19 cellular contexts compared by ENCODE assay signal in the genomic region with DNA sequence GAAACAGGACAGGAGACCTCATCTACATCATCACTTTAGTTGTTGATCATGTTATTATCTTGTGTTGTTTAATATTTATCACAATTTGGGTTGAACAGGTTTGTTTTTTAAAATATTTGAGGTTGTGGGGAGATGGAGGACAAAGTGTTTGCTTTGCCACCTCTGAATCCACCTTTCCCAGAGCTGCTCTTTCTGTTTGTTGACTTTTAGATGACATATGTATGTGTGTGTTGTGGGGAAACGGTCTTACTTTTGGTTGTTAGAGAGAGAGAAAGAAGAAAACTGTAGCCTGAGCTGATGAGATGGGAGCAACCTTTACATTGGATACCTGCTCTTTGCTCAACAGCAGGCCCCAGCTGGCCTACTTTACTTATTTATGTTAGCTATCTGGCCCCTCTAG. TPM values are rescaled to one million over a fixed set of nuclear protein-coding genes. Genes with fewer than 3 reads are reported as not detected.
DNase-seq lines count a peak whose midpoint lies in the region; ATAC-seq and TF ChIP-seq lines count a peak whose summit lies in the region.
"Had no signal": no experiment of that assay in that cellular context is flagged by ENCODE, and none has a peak within 500 bp of the region (broad histone marks: within the 10 kb centered on the region; RNA-seq: fewer than 3 reads in every experiment).

No MANE protein-coding gene starts in this region.

- H4K5ac ChIP-seq in mesendoderm (ENCODE audit: low read length) = no peak overlapping the region

- H3K56ac ChIP-seq in mesendoderm (ENCODE audit: low read length) = no peak overlapping the region

- H3K27me3 Mint-ChIP-seq in Calu3 (ENCODE audit: unreplicated experiment) (no peaks in the 10 kb centered on the region), GM23338 (ENCODE audit: insufficient read depth, low read depth, poor library complexity) (peaks cover 5% of the 10 kb centered on the region), osteocyte (ENCODE audit: unreplicated experiment) (no peaks in the 10 kb centered on the region)

- H3K4me3 Mint-ChIP-seq in Calu3 (ENCODE audit: low read depth, unreplicated experiment) (no peak overlapping the region), GM23338 (no peak overlapping the region), osteocyte (ENCODE audit: unreplicated experiment) (no peak overlapping the region)
- H3K4me3 Mint-ChIP-seq: CD4-positive, CD25-positive, alpha-beta regulatory T cell had no signal

- H3K9me3 Mint-ChIP-seq in Calu3 (ENCODE audit: low read depth, unreplicated experiment) (no peaks in the 10 kb centered on the region), GM23338 (peaks cover 5% of the 10 kb centered on the region; the same call in 1 of the 3 replicates), osteocyte (ENCODE audit: unreplicated experiment) (no peaks in the 10 kb centered on the region)

- peaks cover 50% of the 10 kb centered on the region for H3K4me1 Mint-ChIP-seq in Calu3 (ENCODE audit: low read depth, unreplicated experiment)
- peaks cover 10% of the 10 kb centered on the region for H3K4me1 Mint-ChIP-seq in GM23338
- H3K4me1 Mint-ChIP-seq in osteocyte (ENCODE audit: unreplicated experiment) = peaks cover 20% of the 10 kb centered on the region
- H3K4me1 Mint-ChIP-seq: CD4-positive, CD25-positive, alpha-beta regulatory T cell had no signal

- H2BK120ac ChIP-seq in mesendoderm (ENCODE audit: low read depth, low read length) = no peak overlapping the region

- H3K4ac ChIP-seq in mesendoderm (ENCODE audit: low read depth, low read length) = no peak overlapping the region

- H3K9ac ChIP-seq in mesendoderm (ENCODE audit: low read length) = no peak overlapping the region
- H3K9ac ChIP-seq: KMS-11 had no signal

- ATAC-seq in GM23338 = no peak

- intact Hi-C loops in Calu3 (cut with micrococcal nuclease; ENCODE audit: unreplicated experiment) = loop anchor here (2.0 to 10.0 kb wide), 3 partner anchors 88 to 300 kb away; a partner anchor contains a TSS

- H3K4me3 ChIP-seq in GM23338 (no peak overlapping the region), choroid plexus epithelial cell (ENCODE audit: low read depth, low read length) (no peak overlapping the region), mesendoderm (ENCODE audit: low read length) (no peak overlapping the region)
- H3K4me3 ChIP-seq: SK-N-MC had no signal

- peaks cover 10% of the 10 kb centered on the region; the same call in 1 of the 2 replicates for H3K9me2 ChIP-seq in GM23338 (ENCODE audit: insufficient read depth)

- no peaks in the 10 kb centered on the region for H4K20me1 ChIP-seq in GM23338 (replicated peaks; ENCODE audit: insufficient read depth)

- no CpG with 5 or more reads among the region's 1 CpG for WGBS in mesendoderm (ENCODE audit: extremely low coverage, insufficient coverage, low lambda C conversion rate)

- H3K36me3 Mint-ChIP-seq in Calu3 (ENCODE audit: insufficient read depth, unreplicated experiment) = peaks cover 14% of the 10 kb centered on the region
- peaks cover 8% of the 10 kb centered on the region; the same call in 2 of the 3 replicates for H3K36me3 Mint-ChIP-seq in GM23338 (ENCODE audit: low read depth)
- no peaks in the 10 kb centered on the region for H3K36me3 Mint-ChIP-seq in osteocyte (ENCODE audit: unreplicated experiment)
- H3K36me3 Mint-ChIP-seq: CD4-positive, CD25-positive, alpha-beta regulatory T cell had no signal

- TF ChIP-seq CTCF in Calu3 (IDR thresholded peaks at IDR 0.05; ENCODE audit: unreplicated experiment) = no peak
- no peak for TF ChIP-seq CTCF in GM23338 (conservative IDR thresholded peaks at IDR 0.05; ENCODE audit: low read depth in 2 of 2)
- TF ChIP-seq CTCF in choroid plexus epithelial cell (conservative IDR thresholded peaks at IDR 0.05; ENCODE audit: low read depth, low read length) = no peak
- no peak for TF ChIP-seq CTCF in osteocyte (IDR thresholded peaks at IDR 0.05)

- H3K27ac ChIP-seq in GM23338 (ENCODE audit: low read depth) (no peak overlapping the region), mesendoderm (ENCODE audit: low read depth, low read length) (no peak overlapping the region)
- H3K27ac ChIP-seq: KMS-11, SK-N-MC had no signal

- H3K18ac ChIP-seq in mesendoderm (ENCODE audit: low read length) = no peak overlapping the region

- H2AFZ ChIP-seq in GM23338 = peak overlapping the region; percentile 9; the same call in 1 of the 2 replicates

- no peak overlapping the region for H4K8ac ChIP-seq in mesendoderm (ENCODE audit: low read depth, low read length)

- H3K4me2 ChIP-seq in GM23338 (no peak overlapping the region), mesendoderm (ENCODE audit: low read length) (no peak overlapping the region)
- H3K4me2 ChIP-seq: KMS-11 had no signal

- CTCF ChIA-PET in Calu3 (lab: Charles Lee) = interaction anchor here (0.5 to 2.4 kb wide), 2 partner anchors 88 to 202 kb away, joined by 4 to 10 read pairs; no protein-coding TSS in a partner anchor

- no peaks in the 10 kb centered on the region; the same call in 1 of the 2 replicates for H3K4me1 ChIP-seq in GM23338 (ENCODE audit: insufficient read depth)
- no peaks in the 10 kb centered on the region for H3K4me1 ChIP-seq in mesendoderm (ENCODE audit: control insufficient read depth, low read depth, low read length)

- H3F3A ChIP-seq in GM23338 (replicated peaks; ENCODE audit: low read depth) = no peaks in the 10 kb centered on the region; the same call in 1 of the 2 replicates

- DNase-seq in Calu3 (no peak), GM23338 (ENCODE audit: low spot score) (no peak), choroid plexus epithelial cell (ENCODE audit: low read depth) (peak; percentile 18), osteocyte (ENCODE audit: extremely low spot score, unreplicated experiment) (no peak), NCI-H187 (lab: John Stamatoyannopoulos, UW) (no peak), mesendoderm (no peak)
- DNase-seq in activated naive CD4-positive, alpha-beta T cell (lab: John Stamatoyannopoulos, UW) = no peak
- DNase-seq: CD4-positive, CD25-positive, alpha-beta regulatory T cell; GOT3; NCI-H1092 treated with DMSO at 0.1 percent for 48 hours; NCI-H1436 treated with DMSO at 0.1 percent for 48 hours; NCI-H2029; NCI-H2171; NCI-H345; NCI-H524 treated with DMSO at 0.1 percent for 48 hours; OCI-M1; SHP77 had no signal

- no peak overlapping the region for H2BK15ac ChIP-seq in mesendoderm (replicated peaks; ENCODE audit: low read depth)

- no peak overlapping the region for H2AK5ac ChIP-seq in mesendoderm (ENCODE audit: low read length)

- H3K36me3 ChIP-seq in GM23338 (ENCODE audit: insufficient read depth) (no peaks in the 10 kb centered on the region), mesendoderm (ENCODE audit: control insufficient read depth, insufficient read depth, low read length) (no peaks in the 10 kb centered on the region)

- H3K79me1 ChIP-seq in mesendoderm (ENCODE audit: low read length) = no peaks in the 10 kb centered on the region

- no peaks in the 10 kb centered on the region for H3K27me3 ChIP-seq in GM23338 (ENCODE audit: insufficient read depth)
- no peaks in the 10 kb centered on the region for H3K27me3 ChIP-seq in mesendoderm (ENCODE audit: insufficient read depth, low read length, poor library complexity)

- H3K27ac Mint-ChIP-seq in Calu3 (ENCODE audit: unreplicated experiment) (peak overlapping the region; percentile 61), GM23338 (no peak overlapping the region), osteocyte (ENCODE audit: unreplicated experiment) (peak overlapping the region; percentile 37)
- H3K27ac Mint-ChIP-seq: CD4-positive, CD25-positive, alpha-beta regulatory T cell had no signal

- no peaks in the 10 kb centered on the region for H3K79me2 ChIP-seq in GM23338 (replicated peaks; ENCODE audit: insufficient read depth)
- no peaks in the 10 kb centered on the region for H3K79me2 ChIP-seq in mesendoderm (ENCODE audit: control insufficient read depth, insufficient read depth, low read length)

- BruUV-seq in Calu3 (replicated peaks; lab: Mats Ljungman, UMichigan) = no TSS peak

- no peak overlapping the region for H3K23ac ChIP-seq in mesendoderm (ENCODE audit: low read length)

- H2BK5ac ChIP-seq in mesendoderm (ENCODE audit: low read length) = no peak overlapping the region

RNA-seq across cellular contexts. Expression of a gene that starts 19.0 kb away (rescaled TPM):
- total RNA-seq in Calu3 (2022) = 1.0 and 1.2 TPM in 2 replicates
- total RNA-seq in GM23338 (2014; rRNA removed; shearing (Covaris generic)) = 1.3 and 2.0 TPM in 2 replicates
- 0.84 and 0.89 TPM in 2 replicates for polyA plus RNA-seq in GM23338 (2016; fragmentation: Nextera tagmentation; extraction: Ambion mirVana)
- total RNA-seq in osteocyte = 7.9 and 8.4 TPM in 2 replicates
- polyA plus RNA-seq in mesendoderm (2013, experiment 1 of 2) = 0.56 TPM
- 0.53 TPM for polyA plus RNA-seq in mesendoderm (2013, experiment 2 of 2)
- total RNA-seq: CD4-positive, CD25-positive, alpha-beta regulatory T cell had no signal
- polyA plus RNA-seq: CD4-positive, CD25-positive, alpha-beta regulatory T cell had no signal
